17 cellular contexts compared by ENCODE assay signal in genomic region chr12:131460516-131460915, GRCh38.
"Had no signal": no experiment of that assay in that cellular context is flagged by ENCODE, and none has a peak within 500 bp of the region (broad histone marks: within the 10 kb centered on the region; RNA-seq: fewer than 3 reads in every experiment).

No MANE protein-coding gene starts in this region.

- H3K4me3 ChIP-seq: esophagus muscularis mucosa, tibial nerve had no signal

- H3K4me1 Mint-ChIP-seq: stimulated activated naive B cell treated with anti-CD40 and anti-IgM and Interleukin-4, amounts not matched to agents 10 μg/mL and 1 μg/mL and 100 μg/mL, for 72 hours had no signal

- H3K27ac Mint-ChIP-seq: activated naive CD4-positive, alpha-beta T cell treated with anti-CD3 and anti-CD28 coated beads, Interleukin-2, amount 50 U/mL, for 72 hours; activated T-cell treated with anti-CD3 and anti-CD28 coated beads, Interleukin-2, amount 50 U/mL, for 24 hours; activated T-helper 2 cell treated with anti-CD3 and anti-CD28 coated beads, Interferon-gamma antibody, Interleukin-2, Interleukin-4, amounts not matched to agents 10 μg/mL and 5 μg/mL and 100 μg/mL, durations not matched to agents 14 hours and 24 hours and 36 hours; stimulated activated naive B cell treated with anti-CD40 and anti-IgM and Interleukin-4, amounts not matched to agents 10 μg/mL and 1 μg/mL and 100 μg/mL, for 72 hours had no signal

- H3K36me3 Mint-ChIP-seq: activated naive CD4-positive, alpha-beta T cell treated with anti-CD3 and anti-CD28 coated beads, Interleukin-2, amount 50 U/mL, for 72 hours; stimulated activated naive B cell treated with anti-CD40 and anti-IgM and Interleukin-4, amounts not matched to agents 10 μg/mL and 1 μg/mL and 100 μg/mL, for 72 hours had no signal

- H3K9me3 Mint-ChIP-seq: activated naive CD4-positive, alpha-beta T cell treated with anti-CD3 and anti-CD28 coated beads, Interleukin-2, amount 50 U/mL, for 72 hours; activated T-cell treated with anti-CD3 and anti-CD28 coated beads, Interleukin-2, amount 50 U/mL, for 24 hours; activated T-helper 2 cell treated with anti-CD3 and anti-CD28 coated beads, Interferon-gamma antibody, Interleukin-2, Interleukin-4, amounts not matched to agents 10 μg/mL and 5 μg/mL and 100 μg/mL, durations not matched to agents 14 hours and 24 hours and 36 hours; neural crest cell; stimulated activated naive B cell treated with anti-CD40 and anti-IgM and Interleukin-4, amounts not matched to agents 10 μg/mL and 1 μg/mL and 100 μg/mL, for 72 hours had no signal

- H3K4me3 Mint-ChIP-seq: activated T-cell treated with anti-CD3 and anti-CD28 coated beads, Interleukin-2, amount 50 U/mL, for 24 hours; naive thymus-derived CD8-positive, alpha-beta T cell; neural crest cell; stimulated activated naive B cell treated with anti-CD40 and anti-IgM and Interleukin-4, amounts not matched to agents 10 μg/mL and 1 μg/mL and 100 μg/mL, for 72 hours had no signal

- DNase-seq: activated CD4-positive, alpha-beta T cell treated with anti-CD3 and anti-CD28 coated beads for 4 hours; activated CD4-positive, alpha-beta T cell treated with anti-CD3 and anti-CD28 coated beads, Interleukin-2, amount 50 U/mL, for 4 hours; activated T-cell treated with anti-CD3 and anti-CD28 coated beads, Interleukin-2, amount 50 U/mL, for 24 hours; cortex of kidney; foreskin keratinocyte; mammary epithelial cell; occipital lobe; right cardiac atrium; stimulated activated CD4-positive, alpha-beta T cell treated with anti-CD3 and anti-CD28 coated beads, Interleukin-15, amount 100 ng/mL, for 24 hours; stimulated activated CD4-positive, alpha-beta T cell treated with anti-CD3 and anti-CD28 coated beads, Interleukin-2, amount 100 ng/mL, for 24 hours; stimulated activated naive B cell treated with anti-CD40 and anti-IgM and Interleukin-4, amounts not matched to agents 10 μg/mL and 1 μg/mL and 100 μg/mL, for 72 hours had no signal

- ATAC-seq: activated naive CD4-positive, alpha-beta T cell treated with anti-CD3 and anti-CD28 coated beads, Interleukin-2, amount 50 U/mL, for 72 hours; foreskin keratinocyte; naive thymus-derived CD8-positive, alpha-beta T cell; right cardiac atrium; stimulated activated naive B cell treated with anti-CD40 and anti-IgM and Interleukin-4, amounts not matched to agents 10 μg/mL and 1 μg/mL and 100 μg/mL, for 72 hours had no signal
